In the genomic region with DNA sequence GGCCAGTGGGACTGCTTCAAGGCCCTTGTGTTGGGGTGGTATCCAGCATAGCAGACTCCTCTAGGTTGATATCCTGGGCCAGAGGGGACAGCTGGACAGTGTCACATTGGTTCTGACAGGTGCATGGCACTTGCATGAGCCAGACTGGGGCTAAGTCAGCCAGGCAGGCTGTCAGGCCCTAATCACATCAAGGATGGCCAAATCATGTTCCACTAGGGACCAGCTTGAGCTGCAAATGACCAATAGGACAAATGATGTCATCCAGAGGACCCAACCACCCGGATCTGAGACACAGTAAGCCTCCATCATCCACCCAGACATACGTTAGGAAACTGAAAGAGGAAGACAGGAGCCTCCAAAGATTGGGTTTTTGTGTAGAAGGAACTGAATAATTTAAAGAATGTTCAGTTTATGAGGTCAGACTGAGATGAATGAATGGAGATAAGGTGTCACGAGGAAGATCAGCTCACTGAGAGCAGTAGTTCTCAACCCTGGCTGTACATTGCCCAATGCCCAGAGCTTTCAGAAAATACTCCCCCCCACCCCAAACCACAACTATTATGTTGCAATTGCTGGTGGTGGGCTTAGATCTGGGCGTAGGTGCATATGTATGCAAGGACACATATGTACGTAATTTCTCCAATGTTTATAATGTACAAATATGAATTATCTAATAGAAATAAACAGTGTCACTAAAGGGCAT, we compare ENCODE assay signal across 1 cellular context.
A peak's percentile ranks its signal among the peaks of the same experiment; 100 is the strongest.
TF ChIP-seq lines count a peak whose summit lies in the region.

No MANE protein-coding gene starts in this region.

TF ChIP-seq in GM12878, 131 proteins besides CTCF, POLR2A, EP300 and RAD21 (continued from another document):
- TF ChIP-seq, protein P1, sequence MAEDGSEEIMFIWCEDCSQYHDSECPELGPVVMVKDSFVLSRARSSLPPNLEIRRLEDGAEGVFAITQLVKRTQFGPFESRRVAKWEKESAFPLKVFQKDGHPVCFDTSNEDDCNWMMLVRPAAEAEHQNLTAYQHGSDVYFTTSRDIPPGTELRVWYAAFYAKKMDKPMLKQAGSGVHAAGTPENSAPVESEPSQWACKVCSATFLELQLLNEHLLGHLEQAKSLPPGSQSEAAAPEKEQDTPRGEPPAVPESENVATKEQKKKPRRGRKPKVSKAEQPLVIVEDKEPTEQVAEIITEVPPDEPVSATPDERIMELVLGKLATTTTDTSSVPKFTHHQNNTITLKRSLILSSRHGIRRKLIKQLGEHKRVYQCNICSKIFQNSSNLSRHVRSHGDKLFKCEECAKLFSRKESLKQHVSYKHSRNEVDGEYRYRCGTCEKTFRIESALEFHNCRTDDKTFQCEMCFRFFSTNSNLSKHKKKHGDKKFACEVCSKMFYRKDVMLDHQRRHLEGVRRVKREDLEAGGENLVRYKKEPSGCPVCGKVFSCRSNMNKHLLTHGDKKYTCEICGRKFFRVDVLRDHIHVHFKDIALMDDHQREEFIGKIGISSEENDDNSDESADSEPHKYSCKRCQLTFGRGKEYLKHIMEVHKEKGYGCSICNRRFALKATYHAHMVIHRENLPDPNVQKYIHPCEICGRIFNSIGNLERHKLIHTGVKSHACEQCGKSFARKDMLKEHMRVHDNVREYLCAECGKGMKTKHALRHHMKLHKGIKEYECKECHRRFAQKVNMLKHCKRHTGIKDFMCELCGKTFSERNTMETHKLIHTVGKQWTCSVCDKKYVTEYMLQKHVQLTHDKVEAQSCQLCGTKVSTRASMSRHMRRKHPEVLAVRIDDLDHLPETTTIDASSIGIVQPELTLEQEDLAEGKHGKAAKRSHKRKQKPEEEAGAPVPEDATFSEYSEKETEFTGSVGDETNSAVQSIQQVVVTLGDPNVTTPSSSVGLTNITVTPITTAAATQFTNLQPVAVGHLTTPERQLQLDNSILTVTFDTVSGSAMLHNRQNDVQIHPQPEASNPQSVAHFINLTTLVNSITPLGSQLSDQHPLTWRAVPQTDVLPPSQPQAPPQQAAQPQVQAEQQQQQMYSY (CRISPR knock-in tag; IDR thresholded peaks at IDR 0.05) = no peak
- TF ChIP-seq SPI1 (IDR thresholded peaks at IDR 0.05; ENCODE audit: borderline replicate concordance, insufficient read depth, low read depth, low read length) (0 out of 2 replicates have a peak, but pooled peaks have one; percentile 2), RBBP5 (conservative IDR thresholded peaks at IDR 0.05) (no peak), NBN (IDR thresholded peaks at IDR 0.05) (no peak), IRF4 (IDR thresholded peaks at IDR 0.05; ENCODE audit: low read depth, low read length) (no peak)
- TF ChIP-seq, protein P2, sequence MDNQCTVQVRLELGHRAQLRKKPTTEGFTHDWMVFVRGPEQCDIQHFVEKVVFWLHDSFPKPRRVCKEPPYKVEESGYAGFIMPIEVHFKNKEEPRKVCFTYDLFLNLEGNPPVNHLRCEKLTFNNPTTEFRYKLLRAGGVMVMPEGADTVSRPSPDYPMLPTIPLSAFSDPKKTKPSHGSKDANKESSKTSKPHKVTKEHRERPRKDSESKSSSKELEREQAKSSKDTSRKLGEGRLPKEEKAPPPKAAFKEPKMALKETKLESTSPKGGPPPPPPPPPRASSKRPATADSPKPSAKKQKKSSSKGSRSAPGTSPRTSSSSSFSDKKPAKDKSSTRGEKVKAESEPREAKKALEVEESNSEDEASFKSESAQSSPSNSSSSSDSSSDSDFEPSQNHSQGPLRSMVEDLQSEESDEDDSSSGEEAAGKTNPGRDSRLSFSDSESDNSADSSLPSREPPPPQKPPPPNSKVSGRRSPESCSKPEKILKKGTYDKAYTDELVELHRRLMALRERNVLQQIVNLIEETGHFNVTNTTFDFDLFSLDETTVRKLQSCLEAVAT (IDR thresholded peaks at IDR 0.05) = no peak
